ENCODE assay signal across 12 cellular contexts in genomic region chr2:150586858-150587257, GRCh38.
DNase-seq lines count a peak whose midpoint lies in the region.
"Had no signal": no experiment of that assay in that cellular context is flagged by ENCODE, and none has a peak within 500 bp of the region (broad histone marks: within the 10 kb centered on the region; RNA-seq: fewer than 3 reads in every experiment).

No MANE protein-coding gene starts in this region.

- no peak overlapping the region for H3K4me2 ChIP-seq in skeletal muscle satellite cell (ENCODE audit: low read length)

- H3K27me3 ChIP-seq in skeletal muscle satellite cell (ENCODE audit: control insufficient read depth, insufficient read depth, low read length): no peaks in the 10 kb centered on the region

- no peak overlapping the region for H3K4me3 ChIP-seq in skeletal muscle satellite cell (ENCODE audit: low read length)

- H3K4me1 ChIP-seq in skeletal muscle satellite cell (ENCODE audit: control insufficient read depth, insufficient read depth, low read length): peaks cover 35% of the 10 kb centered on the region

- peak overlapping the region; percentile 57 for H3K9ac ChIP-seq in skeletal muscle satellite cell (ENCODE audit: low read depth, low read length)

- peak; percentile 31 for DNase-seq in SIG-M5 treated with dmso at 0.1 percent for 504 hours (lab: John Stamatoyannopoulos, UW; ENCODE audit: unreplicated experiment)
- no peak for DNase-seq in SIG-M5 (lab: John Stamatoyannopoulos, UW)
- peak; percentile 36 to 53 for DNase-seq in SW 1271 (lab: John Stamatoyannopoulos, UW)
- DNase-seq in fibroblast of the conjunctiva (ENCODE audit: low read depth): peak; percentile 53
- no peak for DNase-seq in NCI-H345 treated with DMSO at 0.1 percent for 48 hours (lab: John Stamatoyannopoulos, UW; ENCODE audit: unreplicated experiment)
- DNase-seq in activated CD8-positive, alpha-beta memory T cell treated with anti-CD3 and anti-CD28 coated beads, Interleukin-2, amount 50 U/mL, for 4 hours: no peak
- DNase-seq in ureter (ENCODE audit: low spot score): no peak
- DNase-seq: activated CD4-positive, alpha-beta T cell treated with anti-CD3 and anti-CD28 coated beads, Interleukin-2, amount 10 ng/mL, durations not matched to agents 7 days and 5 days; activated naive CD4-positive, alpha-beta T cell treated with Interleukin-2 at 50 U/mL for 16 hours; DMS79 treated with DMSO at 0.1 percent for 48 hours; natural killer cell had no signal

- H3K36me3 ChIP-seq in skeletal muscle satellite cell (ENCODE audit: insufficient read depth, low read length): no peaks in the 10 kb centered on the region

- no peaks in the 10 kb centered on the region for H3K9me3 ChIP-seq in skeletal muscle satellite cell (replicated peaks; ENCODE audit: low read length)

Comparison
In these comparisons a context has a peak if more than half of its experiments do, and no peak if none do; other contexts are left out.
1. DNase-seq: peak in SIG-M5 treated with dmso at 0.1 percent for 504 hours (single experiment), SW 1271 (2 of 2) and fibroblast of the conjunctiva (single experiment); none in SIG-M5 (single experiment), NCI-H345 treated with DMSO at 0.1 percent for 48 hours (single experiment), activated CD8-positive, alpha-beta memory T cell treated with anti-CD3 and anti-CD28 coated beads, Interleukin-2, amount 50 U/mL, for 4 hours (single experiment) and ureter (single experiment).